In genomic region chr2:168901013-168901412, GRCh38 we compare ENCODE assay signal across 23 cellular contexts. TPM values are rescaled to one million over a fixed set of nuclear protein-coding genes. Genes with fewer than 3 reads are reported as not detected.
DNase-seq lines count a peak whose midpoint lies in the region; ATAC-seq, FAIRE-seq and TF ChIP-seq lines count a peak whose summit lies in the region.
"Had no signal": no experiment of that assay in that cellular context is flagged by ENCODE, and none has a peak within 500 bp of the region (broad histone marks: within the 10 kb centered on the region; RNA-seq: fewer than 3 reads in every experiment).

G6PC2 (plus strand) TSS chr2:168901291; CDS start chr2:168901332, 41 bp downstream.

- no TSS peak for BruUV-seq in endothelial cell of umbilical vein (replicated peaks; lab: Mats Ljungman, UMichigan)

- H3K4me3 ChIP-seq in body of pancreas: no peak within 1 kb of the TSS
- no peak within 1 kb of the TSS for H3K4me3 ChIP-seq in endothelial cell of umbilical vein (replicated peaks in 1 of 3; ENCODE audit: insufficient read depth in 1 of 3, low read depth in 1 of 3, low read length in 3 of 3)
- H3K4me3 ChIP-seq: HAP-1 had no signal

- H3K9me3 ChIP-seq in body of pancreas (no peaks in the 10 kb centered on the region), endothelial cell of umbilical vein (replicated peaks; ENCODE audit: control insufficient read depth, insufficient read depth, low read length) (no peaks in the 10 kb centered on the region)
- H3K9me3 ChIP-seq: Caco-2, HAP-1 had no signal

- no peaks in the 10 kb centered on the region for H3K36me3 ChIP-seq in body of pancreas (replicated peaks in 1 of 2; ENCODE audit: insufficient read depth in 1 of 2, low read depth in 2 of 2)
- no peaks in the 10 kb centered on the region for H3K36me3 ChIP-seq in endothelial cell of umbilical vein (ENCODE audit: control insufficient read depth in 2 of 2, extremely low read depth in 1 of 2, insufficient read depth in 2 of 2, low read length in 2 of 2)
- H3K36me3 ChIP-seq: HAP-1 had no signal

- H3K9ac ChIP-seq in endothelial cell of umbilical vein (replicated peaks; ENCODE audit: extremely low read depth, insufficient read depth, low read length): no peak within 1 kb of the TSS

- no peak within 1 kb of the TSS for H3K27ac ChIP-seq in body of pancreas
- H3K27ac ChIP-seq in endothelial cell of umbilical vein (ENCODE audit: insufficient read depth, low read depth, low read length): no peak within 1 kb of the TSS
- H3K27ac ChIP-seq: C4-2B, HL-60 had no signal

- DNase-seq in Ammon's horn (ENCODE audit: low spot score): peak; percentile 79
- peak; percentile 47 for DNase-seq in NCI-H446 treated with DMSO at 0.1 percent for 48 hours (lab: John Stamatoyannopoulos, UW)
- DNase-seq in body of pancreas: peak in 2 of 4 donors; percentile 22 to 34
- no peak for DNase-seq in endothelial cell of umbilical vein (ENCODE audit: low read depth, low spot score)
- DNase-seq in HCEC 1CT: no peak
- DNase-seq in HT-29 (ENCODE audit: low spot score): no peak
- DNase-seq in NCI-H1092 treated with DMSO at 0.1 percent for 48 hours (lab: John Stamatoyannopoulos, UW): no peak
- DNase-seq: ACHN; Caco-2; CD4-positive, alpha-beta T cell; DMS79 treated with DMSO at 0.1 percent for 48 hours; GF-D8; IMR-90; KBM-7 had no signal

- H3K4me1 ChIP-seq in body of pancreas (no peaks in the 10 kb centered on the region), endothelial cell of umbilical vein (ENCODE audit: control insufficient read depth, extremely low read depth, insufficient read depth, low read length) (no peaks in the 10 kb centered on the region)
- H3K4me1 ChIP-seq: Caco-2, HAP-1 had no signal

- no peak within 1 kb of the TSS for H3K4me2 ChIP-seq in endothelial cell of umbilical vein (ENCODE audit: insufficient read depth, low read length)

- FAIRE-seq in endothelial cell of umbilical vein (lab: Jason Lieb, UNC): peak; percentile 60
- FAIRE-seq: A204.1, D721Med, HTR-8/SVneo had no signal

- intact Hi-C loops in body of pancreas (cut with DNase I): no loop called here
- intact Hi-C loops in endothelial cell of umbilical vein (cut with micrococcal nuclease): no loop called here

- dilution Hi-C loops in endothelial cell of umbilical vein (cut with MboI; ENCODE audit: extremely low pct_ligation_motif_present, low sequenced_read_pairs): no loop called here

- H2AFZ ChIP-seq in endothelial cell of umbilical vein (ENCODE audit: low read depth, low read length): no peak within 1 kb of the TSS

- CTCF ChIA-PET in endothelial cell of umbilical vein (lab: Charles Lee): no interaction called here

- H3K27me3 ChIP-seq in body of pancreas: no peaks in the 10 kb centered on the region
- peaks cover 9 to 20% of the 10 kb centered on the region in 2 experiments for H3K27me3 ChIP-seq in endothelial cell of umbilical vein (ENCODE audit: control insufficient read depth in 2 of 2, insufficient read depth in 2 of 2, low read length in 2 of 2)

- H3K79me2 ChIP-seq in endothelial cell of umbilical vein (ENCODE audit: control insufficient read depth, insufficient read depth, low read length): no peaks in the 10 kb centered on the region

- H3K9me1 ChIP-seq in endothelial cell of umbilical vein (replicated peaks; ENCODE audit: control insufficient read depth, extremely low read depth, insufficient read depth, low read length): no peaks in the 10 kb centered on the region

- TF ChIP-seq POLR2A in body of pancreas (IDR thresholded peaks at IDR 0.05) (peak in 2 of 3 donors; percentile 27 to 29), endothelial cell of umbilical vein (IDR thresholded peaks at IDR 0.05; ENCODE audit: low read depth, low read length) (no peak)

- TF ChIP-seq CTCF in body of pancreas (IDR thresholded peaks at IDR 0.05): no peak
- no peak for TF ChIP-seq CTCF in endothelial cell of umbilical vein (IDR thresholded peaks at IDR 0.05; ENCODE audit: extremely low read depth in 1 of 2, insufficient read depth in 1 of 2, low read depth in 1 of 2, low read length in 2 of 2)

- WGBS in body of pancreas, 2 donors: 54 to 67% methylated on average over 5 of the region's 5 CpGs

- no peaks in the 10 kb centered on the region for H4K20me1 ChIP-seq in endothelial cell of umbilical vein (replicated peaks; ENCODE audit: control insufficient read depth, extremely low read depth, insufficient read depth, low read length)

- POLR2A ChIA-PET in endothelial cell of umbilical vein (lab: Charles Lee): no interaction called here

- ATAC-seq in body of pancreas: no peak
- no peak for ATAC-seq in GM21526 (IDR thresholded peaks at IDR 0.05; ENCODE audit: low FRiP score, unreplicated experiment)

TF ChIP-seq in endothelial cell of umbilical vein, 7 proteins besides CTCF, POLR2A, EP300 and RAD21:
- TF ChIP-seq POLR2AphosphoS5 (IDR thresholded peaks at IDR 0.05; ENCODE audit: insufficient read depth, low read depth, low read length): no peak
- no peak for TF ChIP-seq EZH2 (IDR thresholded peaks at IDR 0.05; ENCODE audit: borderline replicate concordance, low read depth, low read length, severe bottlenecking)
- no peak for TF ChIP-seq GATA2 (IDR thresholded peaks at IDR 0.05; ENCODE audit: insufficient read depth, insufficient read length, low read depth, low read length)
- no peak for TF ChIP-seq MAX (IDR thresholded peaks at IDR 0.05; ENCODE audit: insufficient read depth, insufficient read length)
- no peak for TF ChIP-seq MYC (IDR thresholded peaks at IDR 0.05; ENCODE audit: low read depth, low read length)
- TF ChIP-seq JUN (IDR thresholded peaks at IDR 0.05; ENCODE audit: borderline replicate concordance, insufficient read depth, insufficient read length, low read depth): no peak
- no peak for TF ChIP-seq FOS (IDR thresholded peaks at IDR 0.05; ENCODE audit: borderline replicate concordance, insufficient read depth, low read length)

RNA-seq across cellular contexts. Expression of gene G6PC2, which starts in this region (rescaled TPM):
- total RNA-seq in body of pancreas (10 to 100 TPM; 21.3 to 35.3 TPM), endothelial cell of umbilical vein (not detected in 2 replicates)
- polyA plus RNA-seq in endothelial cell of umbilical vein: not detected in 2 replicates
- not detected in 2 replicates for polyA plus RNA-seq in endothelial cell of umbilical vein (2011; cell fraction: cytosol; rRNA removed)
- not detected in 2 replicates for polyA plus RNA-seq in endothelial cell of umbilical vein (2011; cell fraction: nucleus; rRNA removed)
- not detected in 2 replicates for polyA plus RNA-seq in endothelial cell of umbilical vein (2012)
- polyA minus RNA-seq in endothelial cell of umbilical vein: not detected in 2 replicates
- not detected for polyA minus RNA-seq in endothelial cell of umbilical vein (2011; cell fraction: cytosol; rRNA and poly(A)+ RNA removed)
- not detected in 2 replicates for polyA minus RNA-seq in endothelial cell of umbilical vein (2011; cell fraction: nucleus; rRNA and poly(A)+ RNA removed)
- total RNA-seq in HT-29 (2014; rRNA removed; shearing (Covaris generic)): not detected in 2 replicates
- total RNA-seq: Caco-2; CD4-positive, alpha-beta T cell; H4; IMR-90 had no signal
- polyA plus RNA-seq: BJ, IMR-90 had no signal

Comparison
In these comparisons a context has a peak if more than half of its experiments do, and no peak if none do; other contexts are left out.
1. RNA of gene G6PC2 (total RNA-seq): 21.3 to 35.3 TPM in body of pancreas; not detected in endothelial cell of umbilical vein and not detected in HT-29; every median in the first group is over 10 times any median in the second.
2. DNase-seq: peak in Ammon's horn (single experiment) and NCI-H446 treated with DMSO at 0.1 percent for 48 hours (single experiment); none in endothelial cell of umbilical vein (single experiment), HCEC 1CT (single experiment), HT-29 (single experiment) and NCI-H1092 treated with DMSO at 0.1 percent for 48 hours (single experiment).